Comparison of ENCODE assay signal across 11 cellular contexts in genomic region chr5:164898705-164899104, GRCh38.
"Had no signal": no experiment of that assay in that cellular context is flagged by ENCODE, and none has a peak within 500 bp of the region (broad histone marks: within the 10 kb centered on the region; RNA-seq: fewer than 3 reads in every experiment).

No MANE protein-coding gene starts in this region.

- ATAC-seq: GM23338, HCT116 had no signal

- H3K36me3 ChIP-seq: HAP-1 had no signal

- H3K4me3 ChIP-seq: GM23248, GM23338, HAP-1 had no signal

- H3K9me3 ChIP-seq: HAP-1 had no signal

- H3K4me2 ChIP-seq: GM23338 had no signal

- DNase-seq: GM23248, GOT3, H7, H9, HCEC 1CT, HFFc6 had no signal

- H2AFZ ChIP-seq: GM23248, GM23338 had no signal

- FAIRE-seq: H1, H54 had no signal

- H3K4me1 ChIP-seq: HAP-1 had no signal

- H3K9ac ChIP-seq: GM23248 had no signal

- H3K27ac ChIP-seq: GM23248 had no signal
